Comparison of ENCODE assay signal across 8 cellular contexts in genomic region chr19:36114763-36115452, GRCh38. TPM values are rescaled to one million over a fixed set of nuclear protein-coding genes. Genes with fewer than 3 reads are reported as not detected.
DNase-seq lines count a peak whose midpoint lies in the region; ATAC-seq and TF ChIP-seq lines count a peak whose summit lies in the region.

Gene POLR2I, minus strand, starts transcription at chr19:36114875. Its CDS starts 19 bp downstream, at chr19:36114856.

- peak; percentile 78 for TF ChIP-seq POLR2A in GM18951 (IDR thresholded peaks at IDR 0.05; ENCODE audit: extremely low read depth, insufficient read depth, insufficient read length)

- H3K4me3 Mint-ChIP-seq in activated B cell treated with CpG ODN at 0.5 μM for 24 hours = peak within 1 kb of the TSS; percentile 92

- H3K27ac ChIP-seq in caudate nucleus (ENCODE audit: low read depth, low read length) = peak within 1 kb of the TSS; percentile 92

- peaks cover 69% of the 10 kb centered on the region for H3K36me3 Mint-ChIP-seq in activated B cell treated with CpG ODN at 0.5 μM for 24 hours (ENCODE audit: low read depth)

- ATAC-seq in HG03196 (IDR thresholded peaks at IDR 0.05; ENCODE audit: unreplicated experiment) (peak; percentile 79), activated B cell treated with CpG ODN at 0.5 μM for 24 hours (ENCODE audit: low read depth) (peak; percentile 86)

- H3K9me3 Mint-ChIP-seq in activated B cell treated with CpG ODN at 0.5 μM for 24 hours = no peaks in the 10 kb centered on the region

- peak within 1 kb of the TSS; percentile 97 for H3K27ac Mint-ChIP-seq in activated B cell treated with CpG ODN at 0.5 μM for 24 hours

- in situ Hi-C loops in GM18951 (cut with MboI; ENCODE audit: low sequenced_read_pairs, unreplicated experiment) = no loop called here

- H3K4me1 Mint-ChIP-seq in activated B cell treated with CpG ODN at 0.5 μM for 24 hours = peaks cover 43% of the 10 kb centered on the region

- POLR2A ChIA-PET in activated B cell treated with CpG ODN at 0.5 μM for 24 hours (lab: Charles Lee) = interaction anchor here (0.6 to 2.2 kb wide), 22 partner anchors 10 to 1352 kb away, joined by 3 to 28 read pairs (median 4); partner anchors contain the start of genes ALKBH6, CAPNS1, COX6B1 and LIN37

- no peaks in the 10 kb centered on the region for H3K27me3 Mint-ChIP-seq in activated B cell treated with CpG ODN at 0.5 μM for 24 hours

- DNase-seq in AG08395 (ENCODE audit: low spot score) = peak; percentile 99
- DNase-seq in NCI-H345 (lab: John Stamatoyannopoulos, UW) = peak; percentile 100
- peak; percentile 93 for DNase-seq in activated B cell treated with CpG ODN at 0.5 μM for 24 hours
- DNase-seq in caudate nucleus (lab: John Stamatoyannopoulos, UW) = peak; percentile 95 to 100 (median 99)
- peak; percentile 99 for DNase-seq in iPS-NIHi7 (ENCODE audit: extremely low spot score)
- peak; percentile 100 for DNase-seq in smooth muscle cell of the brain vasculature (ENCODE audit: low read depth, low spot score)

- CTCF ChIA-PET in activated B cell treated with CpG ODN at 0.5 μM for 24 hours (lab: Charles Lee) = interaction anchor here (0.8 to 1.9 kb wide), 2 partner anchors 13 to 156 kb away, joined by 3 to 8 read pairs; no protein-coding TSS in a partner anchor

- TF ChIP-seq CTCF in activated B cell treated with CpG ODN at 0.5 μM for 24 hours (IDR thresholded peaks at IDR 0.05) = no peak

- intact Hi-C loops in activated B cell treated with CpG ODN at 0.5 μM for 24 hours (cut with micrococcal nuclease) = loop anchor here (1.0 to 10.0 kb wide), 11 partner anchors 13 to 1540 kb away; partner anchors contain the start of genes ALKBH6, COX6B1, ETV2 and IGFLR1

RNA-seq across cellular contexts. Expression of gene POLR2I, which starts in this region (rescaled TPM):
- total RNA-seq in activated B cell treated with CpG ODN at 0.5 μM for 24 hours = 46.6 and 51.6 TPM in 2 replicates

Comparison
In these comparisons a context has a peak if more than half of its experiments do, and no peak if none do; other contexts are left out.
1. Peak in every context shown above with its lines: DNase-seq, ATAC-seq and H3K27ac ChIP-seq.